In the genomic region with DNA sequence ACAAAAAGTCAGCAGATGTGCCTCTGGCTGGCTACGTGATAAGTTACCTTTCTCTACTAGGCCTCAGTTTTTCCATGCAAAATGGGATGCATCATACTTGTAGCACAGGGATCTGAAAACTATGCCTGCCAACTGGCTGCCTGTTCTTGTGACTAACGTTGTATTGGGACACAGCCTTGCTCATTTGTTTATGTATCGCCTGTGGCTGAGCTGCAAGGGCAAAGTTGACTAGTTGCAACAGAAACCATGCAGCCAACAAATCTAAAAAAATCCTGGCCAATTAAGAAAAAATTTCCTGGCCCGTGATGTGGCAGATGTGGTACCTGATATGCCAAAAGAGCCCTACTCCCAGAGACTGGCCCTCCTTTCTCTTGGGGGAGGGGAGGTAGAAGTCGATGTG, we compare ENCODE assay signal across 11 cellular contexts.
A peak's percentile ranks its signal among the peaks of the same experiment; 100 is the strongest.
DNase-seq lines count a peak whose midpoint lies in the region; ATAC-seq and TF ChIP-seq lines count a peak whose summit lies in the region.
"Had no signal": no experiment of that assay in that cellular context is flagged by ENCODE, and none has a peak within 500 bp of the region (broad histone marks: within the 10 kb centered on the region; RNA-seq: fewer than 3 reads in every experiment).

No MANE protein-coding gene starts in this region.

- peak overlapping the region in 3 of 5 donors; percentile 54 to 90 (median 60) for H3K9ac ChIP-seq in subcutaneous abdominal adipose tissue (ENCODE audit: low read length in 5 of 5)

- in situ Hi-C loops in astrocyte of the spinal cord (cut with HindIII; ENCODE audit: low sequenced_read_pairs) = no loop called here

- no peaks in the 10 kb centered on the region for H3K9me3 ChIP-seq in subcutaneous abdominal adipose tissue (ENCODE audit: control insufficient read depth in 5 of 5, low read length in 5 of 5)

- H3K4me3 ChIP-seq in astrocyte of the spinal cord (ENCODE audit: low read depth, low read length) (no peak overlapping the region), subcutaneous abdominal adipose tissue (ENCODE audit: low read depth in 1 of 5, low read length in 5 of 5) (no peak overlapping the region)

- H3K4me1 ChIP-seq in subcutaneous abdominal adipose tissue (ENCODE audit: control insufficient read depth in 5 of 5, insufficient read depth in 5 of 5, low read length in 5 of 5) = peaks cover 20 to 41% (median 36%) of the 10 kb centered on the region in 5 donors

- TF ChIP-seq CTCF in astrocyte of the spinal cord (IDR thresholded peaks at IDR 0.05; ENCODE audit: low read depth, low read length) = no peak

- ATAC-seq in HG03442 (IDR thresholded peaks at IDR 0.05; ENCODE audit: unreplicated experiment) (no peak), HG02610 (IDR thresholded peaks at IDR 0.05; ENCODE audit: unreplicated experiment) (no peak), GM21619 (IDR thresholded peaks at IDR 0.05; ENCODE audit: unreplicated experiment) (no peak), GM19463 (IDR thresholded peaks at IDR 0.05; ENCODE audit: unreplicated experiment) (no peak)
- ATAC-seq: WTC11 had no signal

- H3K27ac ChIP-seq in subcutaneous abdominal adipose tissue (ENCODE audit: low read depth, low read length) = peak overlapping the region; percentile 99

- peak; percentile 83 for DNase-seq in GM03348 (ENCODE audit: low spot score)
- DNase-seq in astrocyte of the spinal cord (ENCODE audit: low read depth, low spot score) = peak; percentile 57
- peak; percentile 66 for DNase-seq in hepatic stellate cell (ENCODE audit: low spot score)
- DNase-seq: naive B cell, NCI-H82 had no signal

- peaks cover 0 to 3% (median 0%) of the 10 kb centered on the region in 5 donors for H3K27me3 ChIP-seq in subcutaneous abdominal adipose tissue (ENCODE audit: control insufficient read depth in 5 of 5, insufficient read depth in 4 of 5, low read length in 5 of 5)

- H3K36me3 ChIP-seq in subcutaneous abdominal adipose tissue (ENCODE audit: control insufficient read depth in 5 of 5, insufficient read depth in 5 of 5, low read length in 5 of 5) = no peaks in the 10 kb centered on the region
